ENCODE assay signal across 12 cellular contexts in the genomic region with DNA sequence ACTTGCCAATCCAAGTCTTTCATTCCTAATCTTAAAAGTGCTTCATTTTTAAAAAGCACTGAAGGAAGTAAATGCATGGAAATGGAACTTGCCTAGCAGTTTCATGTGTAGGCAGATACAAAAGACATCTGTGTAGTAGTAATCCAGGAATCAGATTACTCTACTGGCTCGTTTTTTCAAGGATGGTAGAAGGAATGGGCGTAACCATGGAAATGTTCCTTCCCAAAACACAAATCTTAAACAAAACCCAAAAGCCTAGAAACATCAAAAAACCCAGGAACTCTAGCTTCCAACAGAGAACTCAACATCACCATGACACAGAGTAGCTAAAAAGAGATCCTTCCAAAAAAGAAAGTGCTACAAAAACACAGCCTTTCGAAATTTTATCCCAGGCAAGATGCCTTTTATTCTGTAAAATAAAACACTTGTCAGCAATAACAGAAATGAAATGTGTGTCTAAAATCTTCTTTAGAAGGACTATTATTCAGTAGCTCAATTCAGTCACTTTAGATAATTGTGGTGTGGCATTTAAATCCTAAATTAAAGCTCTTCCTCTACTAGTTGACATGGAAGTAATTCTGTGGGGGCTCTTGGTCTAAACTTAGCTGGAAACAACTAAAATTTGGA.
DNase-seq lines count a peak whose midpoint lies in the region; ATAC-seq, FAIRE-seq and TF ChIP-seq lines count a peak whose summit lies in the region.
"Had no signal": no experiment of that assay in that cellular context is flagged by ENCODE, and none has a peak within 500 bp of the region (broad histone marks: within the 10 kb centered on the region; RNA-seq: fewer than 3 reads in every experiment).

No MANE protein-coding gene starts in this region.

- ATAC-seq in IMR-90 (ENCODE audit: low read depth) (peak; percentile 98), GM18868 (IDR thresholded peaks at IDR 0.05; ENCODE audit: unreplicated experiment) (no peak)

- H3K27ac ChIP-seq in ACC112 (ENCODE audit: low read depth, low read length) (peak overlapping the region; percentile 55), IMR-90 (ENCODE audit: insufficient read depth, low read length) (no peak overlapping the region), H1 (ENCODE audit: low read depth, low read length) (no peak overlapping the region)
- H3K27ac ChIP-seq: KMS-11 had no signal

- peaks cover 2% of the 10 kb centered on the region for H3K27me3 Mint-ChIP-seq in glutamatergic neuron (ENCODE audit: unreplicated experiment)
- H3K27me3 Mint-ChIP-seq: CD4-positive, alpha-beta memory T cell had no signal

- no peak overlapping the region for H3K4me3 Mint-ChIP-seq in glutamatergic neuron (ENCODE audit: unreplicated experiment)
- H3K4me3 Mint-ChIP-seq: CD4-positive, alpha-beta memory T cell; T-helper 1 cell treated with Interleukin-12 subunit alpha and Interleukin-12 subunit beta and Interleukin-4 antibody, amounts not matched to agents 30 μg/mL and 1 μg/mL, for 36 hours had no signal

- TF ChIP-seq CTCF in IMR-90 (conservative IDR thresholded peaks at IDR 0.05; ENCODE audit: low read depth, low read length), result no peak
- TF ChIP-seq CTCF in H1 (IDR thresholded peaks at IDR 0.05; ENCODE audit: control extremely low read depth in 1 of 3, insufficient read depth in 1 of 3, low read depth in 1 of 3, low read length in 3 of 3), result no peak
- TF ChIP-seq CTCF in glutamatergic neuron (IDR thresholded peaks at IDR 0.05; ENCODE audit: partially characterized antibody, unreplicated experiment), result no peak

- H4K5ac ChIP-seq in IMR-90 (ENCODE audit: low read depth, low read length) (no peak overlapping the region), H1 (ENCODE audit: insufficient read length, low read depth, low read length) (no peak overlapping the region)

- H2AK9ac ChIP-seq in IMR-90 (replicated peaks; ENCODE audit: low read depth, low read length, poor library complexity), result no peak overlapping the region

- no peaks in the 10 kb centered on the region for H3K36me3 Mint-ChIP-seq in glutamatergic neuron (ENCODE audit: unreplicated experiment)

- no peaks in the 10 kb centered on the region for H3K36me3 ChIP-seq in ACC112 (ENCODE audit: insufficient read depth, low read length)
- no peaks in the 10 kb centered on the region for H3K36me3 ChIP-seq in IMR-90 (ENCODE audit: control insufficient read depth, insufficient read depth, low read length)
- H3K36me3 ChIP-seq in H1 (ENCODE audit: control insufficient read depth in 2 of 4, insufficient read depth in 4 of 4, low read length in 3 of 4), result no peaks in the 10 kb centered on the region

- H3K9ac ChIP-seq in IMR-90 (ENCODE audit: low read depth, low read length) (no peak overlapping the region), H1 (replicated peaks in 1 of 4; ENCODE audit: extremely low read depth in 1 of 4, low read depth in 3 of 4, low read length in 3 of 4) (no peak overlapping the region)
- H3K9ac ChIP-seq: KMS-11 had no signal

- H3K4me1 Mint-ChIP-seq in glutamatergic neuron (ENCODE audit: low read depth, unreplicated experiment), result peaks cover 14% of the 10 kb centered on the region

- in situ Hi-C loops in IMR-90 (cut with MboI; ENCODE audit: low sequenced_read_pairs), result loop anchor here (25.0 kb wide), 1 partner anchor 885 kb away; a partner anchor contains a TSS

- no peak overlapping the region for H3K18ac ChIP-seq in IMR-90 (ENCODE audit: low read depth, low read length)
- no peak overlapping the region for H3K18ac ChIP-seq in H1 (ENCODE audit: extremely low read depth, low read length)

- no peak overlapping the region for H2BK12ac ChIP-seq in H1 (ENCODE audit: low read depth, low read length)

- POLR2A ChIA-PET in IMR-90 (lab: Charles Lee; ENCODE audit: unreplicated experiment), result no interaction called here
- POLR2A ChIA-PET in H1 (lab: Charles Lee; ENCODE audit: partially characterized antibody), result interaction anchor here (1.3 kb wide), 1 partner anchor 24 kb away, joined by 4 read pairs; a partner anchor contains a TSS

- dilution Hi-C loops in IMR-90 (cut with HindIII; ENCODE audit: low sequenced_read_pairs, unreplicated experiment), result no loop called here

- no peaks in the 10 kb centered on the region for H3K23me2 ChIP-seq in H1 (ENCODE audit: low read depth, low read length)

- H3K4ac ChIP-seq in IMR-90 (ENCODE audit: low read depth, low read length) (no peak overlapping the region), H1 (replicated peaks; ENCODE audit: insufficient read length, low read depth, low read length) (no peak overlapping the region)

- TF ChIP-seq EP300 in H1 (IDR thresholded peaks at IDR 0.05; ENCODE audit: borderline replicate concordance in 1 of 2, low read depth in 2 of 2, low read length in 2 of 2), result no peak

- no peaks in the 10 kb centered on the region for H3K27me3 ChIP-seq in ACC112 (ENCODE audit: insufficient read depth, low read length)
- no peaks in the 10 kb centered on the region for H3K27me3 ChIP-seq in IMR-90 (ENCODE audit: control insufficient read depth, insufficient read depth, low read length)
- no peaks in the 10 kb centered on the region for H3K27me3 ChIP-seq in H1 (replicated peaks in 1 of 4; ENCODE audit: control insufficient read depth in 3 of 4, extremely low read depth in 1 of 4, insufficient read depth in 3 of 4, low read length in 3 of 4)

- no peak for TF ChIP-seq RAD21 in IMR-90 (IDR thresholded peaks at IDR 0.05; ENCODE audit: low read length)
- no peak for TF ChIP-seq RAD21 in H1 (IDR thresholded peaks at IDR 0.05 in 1 of 2, conservative IDR thresholded peaks at IDR 0.05 in 1 of 2; ENCODE audit: low read depth in 2 of 2, low read length in 2 of 2)

- H2BK5ac ChIP-seq in IMR-90 (ENCODE audit: low read depth, low read length, poor library complexity, severe bottlenecking) (no peak overlapping the region), H1 (ENCODE audit: low read depth, low read length) (no peak overlapping the region)

- H3K23ac ChIP-seq in IMR-90 (ENCODE audit: low read depth, low read length) (no peak overlapping the region), H1 (ENCODE audit: insufficient read length) (no peak overlapping the region)

- no TSS peak for BruUV-seq in IMR-90 (replicated peaks; lab: Mats Ljungman, UMichigan)

- H3K56ac ChIP-seq in IMR-90 (ENCODE audit: extremely low read depth, insufficient read depth, low read length) (no peak overlapping the region), H1 (replicated peaks; ENCODE audit: insufficient read length, low read depth, low read length) (no peak overlapping the region)

- H3K79me2 ChIP-seq in ACC112 (ENCODE audit: control insufficient read depth, insufficient read depth, low read length, unreplicated experiment) (peaks cover 7% of the 10 kb centered on the region), H1 (ENCODE audit: control insufficient read depth in 1 of 2, insufficient read depth in 2 of 2, low read length in 2 of 2) (peaks cover 0 to 15% of the 10 kb centered on the region in 2 experiments; a peak in 1 of 4 replicates)

- no peaks in the 10 kb centered on the region for H4K20me1 ChIP-seq in IMR-90 (ENCODE audit: insufficient read depth, low read length)
- peaks cover 0 to 7% of the 10 kb centered on the region in 2 experiments for H4K20me1 ChIP-seq in H1 (replicated peaks in 1 of 2; ENCODE audit: control insufficient read depth in 1 of 2, insufficient read depth in 2 of 2, low read length in 2 of 2)

- peaks cover 19% of the 10 kb centered on the region for H3K4me1 ChIP-seq in ACC112 (ENCODE audit: control insufficient read depth, insufficient read depth, low read length, unreplicated experiment)
- no peaks in the 10 kb centered on the region; the same call in 1 of the 2 replicates for H3K4me1 ChIP-seq in IMR-90 (ENCODE audit: control insufficient read depth, insufficient read depth, low read length)
- H3K4me1 ChIP-seq in H1 (replicated peaks in 1 of 4; ENCODE audit: control insufficient read depth in 3 of 4, insufficient read depth in 4 of 4, low read length in 3 of 4), result peaks cover 0 to 6% (median 1%) of the 10 kb centered on the region in 4 experiments; a peak in 1 of 7 replicates

- H4K8ac ChIP-seq in IMR-90 (ENCODE audit: low read depth in 2 of 2, low read length in 2 of 2) (no peak overlapping the region), H1 (ENCODE audit: extremely low read depth, insufficient read depth, low read length) (no peak overlapping the region)

- no peaks in the 10 kb centered on the region for H3K9me3 ChIP-seq in IMR-90 (ENCODE audit: control insufficient read depth, insufficient read depth, low read length)
- H3K9me3 ChIP-seq in H1 (ENCODE audit: insufficient read depth in 2 of 2, low read depth in 1 of 2, low read length in 1 of 2), result no peaks in the 10 kb centered on the region

- H3K14ac ChIP-seq in IMR-90 (replicated peaks; ENCODE audit: low read depth, low read length), result no peak overlapping the region
- H3K14ac ChIP-seq in H1 (ENCODE audit: insufficient read length), result no peak overlapping the region

- intact Hi-C loops in IMR-90 (cut with micrococcal nuclease), result loop anchor here (10.0 kb wide), 1 partner anchor 582 kb away; no protein-coding TSS in a partner anchor

- H2BK15ac ChIP-seq in IMR-90 (ENCODE audit: low read depth, low read length) (no peak overlapping the region), H1 (ENCODE audit: low read length) (no peak overlapping the region)

- H2BK120ac ChIP-seq in IMR-90 (ENCODE audit: low read depth, low read length), result no peak overlapping the region
- no peak overlapping the region for H2BK120ac ChIP-seq in H1 (replicated peaks; ENCODE audit: low read depth, low read length)

- H3K9me1 ChIP-seq in IMR-90 (ENCODE audit: insufficient read depth, low read length), result no peaks in the 10 kb centered on the region

- H2AK5ac ChIP-seq in IMR-90 (ENCODE audit: low read depth, low read length) (no peak overlapping the region), H1 (ENCODE audit: low read depth, low read length) (no peak overlapping the region)

- peak; percentile 78 for FAIRE-seq in H1 (lab: Jason Lieb, UNC)

- H3K79me1 ChIP-seq in IMR-90 (ENCODE audit: low read depth in 1 of 2, low read length in 2 of 2), result peaks cover 15 to 23% of the 10 kb centered on the region in 2 experiments
- H3K79me1 ChIP-seq in H1 (ENCODE audit: low read depth, low read length), result no peaks in the 10 kb centered on the region

- TF ChIP-seq POLR2A in IMR-90 (IDR thresholded peaks at IDR 0.05; ENCODE audit: low read depth, low read length) (no peak), H1 (IDR thresholded peaks at IDR 0.05; ENCODE audit: control extremely low read depth in 1 of 2, low read depth in 2 of 2, low read length in 2 of 2) (no peak)

- H3K4me2 ChIP-seq in IMR-90 (ENCODE audit: low read depth, low read length) (peak overlapping the region; percentile 89), H1 (ENCODE audit: insufficient read depth in 1 of 2, low read depth in 2 of 2, low read length in 2 of 2) (no peak overlapping the region)
- H3K4me2 ChIP-seq: KMS-11 had no signal

- H3K27ac Mint-ChIP-seq in glutamatergic neuron (ENCODE audit: unreplicated experiment), result no peak overlapping the region
- H3K27ac Mint-ChIP-seq: T-helper 1 cell treated with Interleukin-12 subunit alpha and Interleukin-12 subunit beta and Interleukin-4 antibody, amounts not matched to agents 30 μg/mL and 1 μg/mL, for 36 hours had no signal

- H3K9me3 Mint-ChIP-seq in glutamatergic neuron (ENCODE audit: unreplicated experiment), result no peaks in the 10 kb centered on the region
- H3K9me3 Mint-ChIP-seq: CD4-positive, alpha-beta memory T cell; T-helper 1 cell treated with Interleukin-12 subunit alpha and Interleukin-12 subunit beta and Interleukin-4 antibody, amounts not matched to agents 30 μg/mL and 1 μg/mL, for 36 hours had no signal

- no peak overlapping the region for H2BK20ac ChIP-seq in IMR-90 (ENCODE audit: low read depth, low read length)
- H2BK20ac ChIP-seq in H1 (ENCODE audit: low read length), result no peak overlapping the region

- DNase-seq in IMR-90 (peak; percentile 82), H1 (ENCODE audit: low read depth in 1 of 2, low spot score in 2 of 2) (no peak), midbrain (lab: John Stamatoyannopoulos, UW) (peak; percentile 34), glutamatergic neuron (no peak), occipital lobe (lab: John Stamatoyannopoulos, UW) (no peak), NCI-H526 treated with DMSO at 0.1 percent for 48 hours (lab: John Stamatoyannopoulos, UW) (no peak)
- DNase-seq: CD4-positive, alpha-beta memory T cell; central memory CD4-positive, alpha-beta T cell had no signal

- CTCF ChIA-PET in IMR-90 (lab: Yijun Ruan, JAX), result interaction anchor here (1.0 to 2.4 kb wide), 4 partner anchors 10 to 256 kb away, joined by 3 to 10 read pairs (median 4); no protein-coding TSS in a partner anchor
- CTCF ChIA-PET in H1 (lab: Charles Lee; ENCODE audit: partially characterized antibody), result interaction anchor here (1.0 to 2.1 kb wide), 8 partner anchors 10 to 252 kb away, joined by 3 to 9 read pairs (median 5); a partner anchor contains a TSS

- H4K91ac ChIP-seq in IMR-90 (ENCODE audit: insufficient read depth, low read depth, low read length) (no peak overlapping the region), H1 (replicated peaks; ENCODE audit: insufficient read length, low read length) (no peak overlapping the region)

- H3K4me3 ChIP-seq in ACC112 (ENCODE audit: low read depth, low read length) (peak overlapping the region; percentile 44), IMR-90 (ENCODE audit: insufficient read depth, low read depth, low read length) (no peak overlapping the region), H1 (ENCODE audit: extremely low read depth in 1 of 4, insufficient read depth in 2 of 4, low read depth in 3 of 4, low read length in 4 of 4) (no peak overlapping the region)

- no CpG with 5 or more reads among the region's 3 CpGs for whole genome bisulfite sequencing in IMR-90 (ENCODE audit: extremely low coverage in 2 of 2, insufficient read length in 1 of 2), 2 experiments
- WGBS in H1 (ENCODE audit: extremely low coverage in 1 of 2, insufficient coverage in 1 of 2, insufficient read length in 1 of 2, insufficient replicate concordance in 2 of 2, low coverage in 1 of 2, low lambda C conversion rate in 2 of 2, missing lambda C conversion rate in 1 of 2), 2 experiments, result 82% methylated on average over 3 of the region's 3 CpGs; no CpG with 5 or more reads in 1 of the 2 experiments

- H2AFZ ChIP-seq in ACC112 (ENCODE audit: low read length, unreplicated experiment), result no peak overlapping the region
- no peak overlapping the region for H2AFZ ChIP-seq in IMR-90 (replicated peaks; ENCODE audit: low read length, poor library complexity)
- H2AFZ ChIP-seq in H1 (ENCODE audit: low read length), result no peak overlapping the region

Comparison
In these comparisons a context has a peak if more than half of its experiments do, and no peak if none do; other contexts are left out.
1. DNase-seq: peak in IMR-90 (single experiment) and midbrain (single experiment); none in H1 (0 of 2), glutamatergic neuron (single experiment), occipital lobe (single experiment) and NCI-H526 treated with DMSO at 0.1 percent for 48 hours (single experiment).